Comparison of ENCODE assay signal across 7 cellular contexts in the genomic region with DNA sequence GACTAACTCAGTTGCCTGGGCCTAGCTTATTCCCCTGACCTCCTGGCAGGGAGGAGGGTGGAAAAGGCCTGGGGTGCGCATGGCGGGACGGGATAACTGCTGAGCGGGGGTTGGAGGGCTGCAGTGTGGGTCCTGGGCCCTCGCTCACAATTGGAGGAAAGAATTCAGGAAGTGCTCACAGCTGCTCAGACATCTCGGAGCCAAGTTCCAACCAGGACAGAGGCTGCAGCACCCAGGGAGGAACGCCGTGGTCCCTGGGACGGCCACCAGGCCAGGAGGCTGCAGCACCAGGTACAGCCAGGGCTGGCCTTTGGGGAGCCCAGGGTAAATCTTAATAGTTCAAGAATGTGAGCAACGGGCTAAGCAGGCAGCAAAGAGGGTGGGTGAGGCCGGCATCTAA. TPM values are rescaled to one million over a fixed set of nuclear protein-coding genes. Genes with fewer than 3 reads are reported as not detected.
DNase-seq lines count a peak whose midpoint lies in the region; ATAC-seq and TF ChIP-seq lines count a peak whose summit lies in the region.

A gene with protein sequence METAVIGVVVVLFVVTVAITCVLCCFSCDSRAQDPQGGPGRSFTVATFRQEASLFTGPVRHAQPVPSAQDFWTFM (plus strand): TSS at position 217 of the 400 bp plus-strand sequence. CDS start 974 bp downstream, outside the sequence.

- H3K36me3 ChIP-seq in MG63 (peaks cover 58% of the 10 kb centered on the region), mammary epithelial cell (ENCODE audit: insufficient read depth, low read length) (no peaks in the 10 kb centered on the region), mesenchymal stem cell (ENCODE audit: control insufficient read depth in 1 of 2, insufficient read depth in 2 of 2, low read depth in 1 of 2, low read length in 2 of 2) (no peaks in the 10 kb centered on the region), thoracic aorta (no peaks in the 10 kb centered on the region)

- peak within 1 kb of the TSS; percentile 35 to 98 for H3K4ac ChIP-seq in mesenchymal stem cell (ENCODE audit: low read depth in 1 of 2, low read length in 2 of 2)

- peak within 1 kb of the TSS; percentile 96 to 98 for H2BK12ac ChIP-seq in mesenchymal stem cell (ENCODE audit: low read length in 2 of 2)

- no peaks in the 10 kb centered on the region for H4K20me1 ChIP-seq in mammary epithelial cell (ENCODE audit: insufficient read depth, low read length)

- H3K27ac ChIP-seq in mammary epithelial cell (ENCODE audit: insufficient read depth, low read depth, low read length): peak within 1 kb of the TSS; percentile 84
- peak within 1 kb of the TSS; percentile 97 for H3K27ac ChIP-seq in mesenchymal stem cell (ENCODE audit: low read length, poor library complexity, severe bottlenecking)
- H3K27ac ChIP-seq in thoracic aorta: peak within 1 kb of the TSS; percentile 99 to 100

- H2AK5ac ChIP-seq in mesenchymal stem cell (ENCODE audit: low read length, severe bottlenecking): peak within 1 kb of the TSS; percentile 24

- H3K4me1 ChIP-seq in mammary epithelial cell (ENCODE audit: insufficient read depth, low read length): peaks cover 58% of the 10 kb centered on the region
- H3K4me1 ChIP-seq in mesenchymal stem cell (ENCODE audit: control insufficient read depth, insufficient read depth, low read depth, low read length): peaks cover 55% of the 10 kb centered on the region
- peaks cover 66 to 93% of the 10 kb centered on the region in 2 donors for H3K4me1 ChIP-seq in thoracic aorta (ENCODE audit: control insufficient read depth in 1 of 2, low read depth in 2 of 2)

- peak within 1 kb of the TSS; percentile 39 for H2BK5ac ChIP-seq in mesenchymal stem cell (ENCODE audit: low read depth, low read length, poor library complexity, severe bottlenecking)

- peak within 1 kb of the TSS; percentile 95 for H2BK15ac ChIP-seq in mesenchymal stem cell (ENCODE audit: low read depth, poor library complexity, severe bottlenecking)

- peak within 1 kb of the TSS; percentile 84 to 89 for H3K18ac ChIP-seq in mesenchymal stem cell (ENCODE audit: low read depth in 1 of 2, low read length in 2 of 2)

- CTCF ChIA-PET in mammary epithelial cell (lab: Charles Lee; ENCODE audit: low non-redundant PET): no interaction called here

- H3K79me2 ChIP-seq in mammary epithelial cell (ENCODE audit: insufficient read depth, low read length): no peaks in the 10 kb centered on the region

- H3K27me3 ChIP-seq in MG63 (no peaks in the 10 kb centered on the region), mammary epithelial cell (ENCODE audit: insufficient read depth, low read length) (no peaks in the 10 kb centered on the region), mesenchymal stem cell (ENCODE audit: control insufficient read depth in 1 of 2, insufficient read depth in 1 of 2, low read length in 2 of 2) (no peaks in the 10 kb centered on the region), thoracic aorta (replicated peaks; ENCODE audit: insufficient read depth) (no peaks in the 10 kb centered on the region)

- H3K14ac ChIP-seq in mesenchymal stem cell (ENCODE audit: low read length in 2 of 2): peak within 1 kb of the TSS in 1 of 2 experiments; percentile 76

- no peak within 1 kb of the TSS for H3K23ac ChIP-seq in mesenchymal stem cell (ENCODE audit: low read length in 2 of 2)

- H3K4me2 ChIP-seq in mammary epithelial cell (ENCODE audit: insufficient read depth, low read depth, low read length): peak within 1 kb of the TSS; percentile 73
- no peak within 1 kb of the TSS for H3K4me2 ChIP-seq in mesenchymal stem cell (ENCODE audit: low read length, poor library complexity, severe bottlenecking)

- no peaks in the 10 kb centered on the region for H3K79me1 ChIP-seq in mesenchymal stem cell (replicated peaks; ENCODE audit: low read length, poor library complexity, severe bottlenecking)

- in situ Hi-C loops in mammary epithelial cell (cut with MboI; ENCODE audit: low sequenced_read_pairs in 2 of 2): loop anchor here in 1 of 2 donors (10.0 kb wide), 1 partner anchor 106 kb away; no protein-coding TSS in a partner anchor

- ATAC-seq in thoracic aorta (ENCODE audit: insufficient number of reproducible peaks, low FRiP score, low read depth) (no peak), HG02981 (IDR thresholded peaks at IDR 0.05; ENCODE audit: unreplicated experiment) (no peak)

- dilution Hi-C loops in mammary epithelial cell (cut with HindIII; ENCODE audit: low sequenced_read_pairs): loop anchor here (5.0 kb wide), 2 partner anchors 42 to 102 kb away; no protein-coding TSS in a partner anchor

- peak within 1 kb of the TSS; percentile 80 for H2BK120ac ChIP-seq in mesenchymal stem cell (ENCODE audit: low read depth, low read length)

- H3K9me3 ChIP-seq in MG63 (no peaks in the 10 kb centered on the region), mammary epithelial cell (replicated peaks; ENCODE audit: insufficient read depth, low read length) (no peaks in the 10 kb centered on the region), mesenchymal stem cell (ENCODE audit: control insufficient read depth, low read length) (no peaks in the 10 kb centered on the region), thoracic aorta (no peaks in the 10 kb centered on the region)

- 94% methylated on average over 10 of the region's 11 CpGs for WGBS in mammary epithelial cell (ENCODE audit: low coverage, missing lambda C conversion rate)
- WGBS in mesenchymal stem cell: 82% methylated on average over 11 of the region's 11 CpGs

- BruUV-seq in mammary epithelial cell (replicated peaks; lab: Mats Ljungman, UMichigan): no TSS peak

- H3K9ac ChIP-seq in mammary epithelial cell (ENCODE audit: insufficient read depth, low read length): peak within 1 kb of the TSS; percentile 30
- peak within 1 kb of the TSS; percentile 86 for H3K9ac ChIP-seq in mesenchymal stem cell (ENCODE audit: low read length)

- H3K4me3 ChIP-seq in MG63: peak within 1 kb of the TSS; percentile 56
- no peak within 1 kb of the TSS for H3K4me3 ChIP-seq in mammary epithelial cell (replicated peaks in 1 of 3; ENCODE audit: insufficient read depth in 1 of 3, low read depth in 2 of 3, low read length in 3 of 3)
- peak within 1 kb of the TSS in 1 of 2 experiments; percentile 34 for H3K4me3 ChIP-seq in mesenchymal stem cell (ENCODE audit: insufficient read depth in 1 of 2, low read depth in 1 of 2, low read length in 2 of 2)
- H3K4me3 ChIP-seq in thoracic aorta: peak within 1 kb of the TSS; percentile 51

- no peak for DNase-seq in MG63
- no peak for DNase-seq in mammary epithelial cell
- DNase-seq in mesenchymal stem cell: no peak
- no peak for DNase-seq in thoracic aorta (ENCODE audit: low spot score)
- no peak for DNase-seq in medulla oblongata (ENCODE audit: extremely low spot score)
- DNase-seq in LoVo (ENCODE audit: low spot score): no peak

- peak within 1 kb of the TSS; percentile 84 for H2AFZ ChIP-seq in mammary epithelial cell (ENCODE audit: low read depth, low read length)
- H2AFZ ChIP-seq in mesenchymal stem cell (ENCODE audit: low read depth, low read length): no peak within 1 kb of the TSS

- peak within 1 kb of the TSS; percentile 99 for H4K8ac ChIP-seq in mesenchymal stem cell (ENCODE audit: low read length)

- intact Hi-C loops in mammary epithelial cell (cut with micrococcal nuclease): loop anchor here (5.0 kb wide), 2 partner anchors 177 to 307 kb away; a partner anchor contains a TSS

- TF ChIP-seq CTCF in mammary epithelial cell (conservative IDR thresholded peaks at IDR 0.05 in 1 of 2, IDR thresholded peaks at IDR 0.05 in 1 of 2; ENCODE audit: extremely low read depth in 1 of 2, insufficient read depth in 1 of 2, low read depth in 1 of 2, low read length in 2 of 2): no peak
- no peak for TF ChIP-seq CTCF in thoracic aorta (IDR thresholded peaks at IDR 0.05)

- peak within 1 kb of the TSS; percentile 98 for H4K91ac ChIP-seq in mesenchymal stem cell (ENCODE audit: low read length)

RNA-seq across cellular contexts. Expression of the gene that starts here (rescaled TPM):
- 12.2 and 25.0 TPM in 2 replicates for total RNA-seq in MG63 (2014; rRNA removed; shearing (Covaris generic); ENCODE audit: low replicate concordance)
- under 1 TPM in 1 of 2 donors, not detected in 1; 0.33 TPM for total RNA-seq in mammary epithelial cell
- 0.27 TPM for polyA plus RNA-seq in mammary epithelial cell
- not detected for polyA minus RNA-seq in mammary epithelial cell
- polyA plus RNA-seq in mesenchymal stem cell (2013, experiment 1 of 2): 0.28 TPM
- 0.27 TPM for polyA plus RNA-seq in mesenchymal stem cell (2013, experiment 2 of 2)
- total RNA-seq in thoracic aorta: 1 to 10 TPM; 3.2 to 4.9 TPM

Comparison
In these comparisons a context has a peak if more than half of its experiments do, and no peak if none do; other contexts are left out.
1. H3K4me3 ChIP-seq: peak in MG63 (single experiment) and thoracic aorta (single experiment); none in mammary epithelial cell (0 of 3).
2. Peak in every context shown above with its lines, with median percentiles within 50 percentile points of each other: H3K27ac ChIP-seq.